ENCODE assay signal across 24 cellular contexts in the genomic region with DNA sequence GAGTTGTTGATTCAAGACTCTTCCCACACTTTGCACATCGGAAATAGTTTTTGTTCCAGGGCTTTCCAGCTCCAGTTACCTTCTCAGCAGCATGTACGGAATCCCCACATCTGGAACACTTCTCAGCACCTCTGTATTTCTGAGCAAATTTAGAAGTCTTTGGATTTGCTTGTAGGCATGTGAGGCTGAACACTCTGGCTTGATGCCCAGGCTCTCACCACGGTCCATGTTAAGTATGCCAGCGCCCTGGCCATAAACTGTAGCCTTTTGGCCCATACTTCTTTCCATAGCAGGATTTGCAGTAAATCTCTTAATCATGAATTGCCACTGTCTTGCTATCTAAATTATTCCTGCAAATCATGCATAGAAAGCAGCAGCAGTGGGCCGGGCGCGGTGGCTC.
"Had no signal": no experiment of that assay in that cellular context is flagged by ENCODE, and none has a peak within 500 bp of the region (broad histone marks: within the 10 kb centered on the region; RNA-seq: fewer than 3 reads in every experiment).

No MANE protein-coding gene starts in this region.

- H3K36me3 ChIP-seq: adrenal gland, ascending aorta, colonic mucosa, esophagus muscularis mucosa, sigmoid colon, stomach, transverse colon, uterus had no signal

- H3K4me1 ChIP-seq: ascending aorta, colonic mucosa, suprapubic skin, uterus had no signal

- H3K4me2 ChIP-seq: smooth muscle cell had no signal

- ATAC-seq: activated CD4-positive, alpha-beta T cell treated with anti-CD3 and anti-CD28 coated beads for 36 hours; activated T-cell treated with anti-CD3 and anti-CD28 coated beads, Interleukin-2, amount 50 U/mL, for 4 hours; stimulated activated memory B cell treated with anti-CD40 and anti-IgM and Interleukin-4, amounts not matched to agents 10 μg/mL and 1 μg/mL and 100 μg/mL, for 72 hours had no signal

- H3K4me3 ChIP-seq: adrenal gland, ascending aorta, colonic mucosa, dorsolateral prefrontal cortex, esophagus muscularis mucosa, sigmoid colon, smooth muscle cell, stomach, suprapubic skin, transverse colon, uterus had no signal

- H3K27me3 ChIP-seq: adrenal gland, ascending aorta, colonic mucosa, dorsolateral prefrontal cortex, esophagus muscularis mucosa, sigmoid colon, stomach, suprapubic skin, transverse colon, uterus had no signal

- DNase-seq: activated CD4-positive, alpha-beta T cell treated with anti-CD3 and anti-CD28 coated beads for 36 hours; activated CD4-positive, alpha-beta T cell treated with anti-CD3 and anti-CD28 coated beads, Interleukin-2, amount 50 U/mL, for 4 hours; activated CD8-positive, alpha-beta memory T cell treated with anti-CD3 and anti-CD28 coated beads for 24 hours; activated CD8-positive, alpha-beta memory T cell treated with anti-CD3 and anti-CD28 coated beads, Interleukin-2, amount 50 U/mL, for 48 hours; activated naive CD4-positive, alpha-beta T cell; activated T-cell treated with anti-CD3 and anti-CD28 coated beads, Interleukin-2, amount 50 U/mL, for 4 hours; adrenal gland; colonic mucosa; dorsolateral prefrontal cortex; foreskin fibroblast; immature natural killer cell; naive B cell; nucleus accumbens; sigmoid colon; stimulated activated CD4-positive, alpha-beta T cell treated with anti-CD3 and anti-CD28 coated beads, Interleukin-15, amount 100 ng/mL, for 24 hours; stomach; T-helper 1 cell; transverse colon; uterus had no signal

- H3K9me3 ChIP-seq: ascending aorta, colonic mucosa, sigmoid colon, uterus had no signal

- H3K27ac ChIP-seq: adrenal gland, ascending aorta, colonic mucosa, dorsolateral prefrontal cortex, esophagus muscularis mucosa, sigmoid colon, stomach, suprapubic skin, transverse colon, uterus had no signal
